Comparison of ENCODE assay signal across 1 cellular context in genomic region chr12:128178971-128179370, GRCh38.
TF ChIP-seq lines count a peak whose summit lies in the region.

No MANE protein-coding gene starts in this region.

TF ChIP-seq in SK-N-SH, 30 proteins besides CTCF, POLR2A, EP300 and RAD21 (continued from another document):
- TF ChIP-seq REST (IDR thresholded peaks at IDR 0.05; ENCODE audit: low read depth, low read length) = no peak
- TF ChIP-seq ELF1 (IDR thresholded peaks at IDR 0.05) = no peak
- TF ChIP-seq RFX5 (IDR thresholded peaks at IDR 0.05; ENCODE audit: low read length) = no peak
- TF ChIP-seq, protein P1, sequence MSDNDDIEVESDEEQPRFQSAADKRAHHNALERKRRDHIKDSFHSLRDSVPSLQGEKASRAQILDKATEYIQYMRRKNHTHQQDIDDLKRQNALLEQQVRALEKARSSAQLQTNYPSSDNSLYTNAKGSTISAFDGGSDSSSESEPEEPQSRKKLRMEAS (IDR thresholded peaks at IDR 0.05; ENCODE audit: low read depth) = no peak
- TF ChIP-seq CHD2 (IDR thresholded peaks at IDR 0.05; ENCODE audit: low read length, partially characterized antibody) = no peak
- TF ChIP-seq, protein P2, sequence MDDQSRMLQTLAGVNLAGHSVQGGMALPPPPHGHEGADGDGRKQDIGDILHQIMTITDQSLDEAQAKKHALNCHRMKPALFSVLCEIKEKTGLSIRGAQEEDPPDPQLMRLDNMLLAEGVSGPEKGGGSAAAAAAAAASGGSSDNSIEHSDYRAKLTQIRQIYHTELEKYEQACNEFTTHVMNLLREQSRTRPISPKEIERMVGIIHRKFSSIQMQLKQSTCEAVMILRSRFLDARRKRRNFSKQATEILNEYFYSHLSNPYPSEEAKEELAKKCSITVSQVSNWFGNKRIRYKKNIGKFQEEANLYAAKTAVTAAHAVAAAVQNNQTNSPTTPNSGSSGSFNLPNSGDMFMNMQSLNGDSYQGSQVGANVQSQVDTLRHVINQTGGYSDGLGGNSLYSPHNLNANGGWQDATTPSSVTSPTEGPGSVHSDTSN (IDR thresholded peaks at IDR 0.05) = no peak
- TF ChIP-seq TEAD4 (IDR thresholded peaks at IDR 0.05; ENCODE audit: borderline replicate concordance, insufficient read depth) = no peak
